In the genomic region with DNA sequence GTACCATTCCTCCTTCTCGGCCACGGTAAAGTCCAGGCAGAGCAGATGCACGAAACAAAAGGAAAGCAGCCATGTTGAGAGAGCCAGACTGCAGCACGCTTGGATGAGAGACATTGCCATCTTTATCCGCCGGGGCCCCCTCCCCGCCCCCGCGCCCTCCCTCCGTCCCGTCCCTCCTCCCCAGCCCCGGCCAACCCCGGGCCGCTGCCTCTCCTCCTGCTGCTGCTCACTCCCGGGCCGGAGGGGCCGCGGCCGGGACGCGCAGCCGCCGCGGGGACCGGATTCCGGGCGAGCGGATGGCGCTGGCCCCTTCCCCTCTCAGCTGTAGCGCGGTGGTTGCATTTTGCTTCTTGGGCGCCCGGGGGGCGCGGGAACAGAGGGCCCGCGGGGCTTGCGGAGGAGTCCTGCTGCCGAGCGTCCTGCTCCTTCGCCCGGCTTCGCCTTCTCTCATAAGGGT, we compare ENCODE assay signal across 8 cellular contexts. TPM values are rescaled to one million over a fixed set of nuclear protein-coding genes. Genes with fewer than 3 reads are reported as not detected.
DNase-seq lines count a peak whose midpoint lies in the region; ATAC-seq and TF ChIP-seq lines count a peak whose summit lies in the region.

No MANE protein-coding gene starts in this region.

- peaks cover 86% of the 10 kb centered on the region for H3K27me3 Mint-ChIP-seq in CD4-positive, alpha-beta T cell
- peaks cover 34% of the 10 kb centered on the region for H3K27me3 Mint-ChIP-seq in MCF 10A (ENCODE audit: insufficient read depth, unreplicated experiment)

- H3K36me3 ChIP-seq in HUES6 (ENCODE audit: control insufficient read depth, insufficient read depth, low read length): no peaks in the 10 kb centered on the region

- no peaks in the 10 kb centered on the region for H3K36me3 Mint-ChIP-seq in CD4-positive, alpha-beta T cell (ENCODE audit: low read depth)
- H3K36me3 Mint-ChIP-seq in MCF 10A (ENCODE audit: insufficient read depth, unreplicated experiment): no peaks in the 10 kb centered on the region

- peaks cover 13% of the 10 kb centered on the region for H3K4me1 Mint-ChIP-seq in CD4-positive, alpha-beta T cell (ENCODE audit: low read depth)
- peaks cover 5% of the 10 kb centered on the region for H3K4me1 Mint-ChIP-seq in MCF 10A (ENCODE audit: insufficient read depth, unreplicated experiment)

- H3K4me3 ChIP-seq in HUES6 (ENCODE audit: low read depth, low read length): peak overlapping the region; percentile 94

- H3K27ac Mint-ChIP-seq in CD4-positive, alpha-beta T cell: no peak overlapping the region
- H3K27ac Mint-ChIP-seq in MCF 10A (ENCODE audit: low read depth, unreplicated experiment): no peak overlapping the region

- CTCF ChIA-PET in CD4-positive, alpha-beta T cell (lab: Charles Lee): no interaction called here
- CTCF ChIA-PET in MCF 10A (lab: Yijun Ruan, JAX): interaction anchor here (0.5 to 7.5 kb wide), 27 partner anchors 10 to 675 kb away, joined by 3 to 115 read pairs (median 5); no protein-coding TSS in a partner anchor

- no peak for TF ChIP-seq CTCF in CD4-positive, alpha-beta T cell (IDR thresholded peaks at IDR 0.05)
- no peak for TF ChIP-seq CTCF in MCF 10A (IDR thresholded peaks at IDR 0.05; ENCODE audit: unreplicated experiment)

- no peaks in the 10 kb centered on the region for H3K9me3 ChIP-seq in CD4-positive, alpha-beta T cell (ENCODE audit: control insufficient read depth, low read length)
- no peaks in the 10 kb centered on the region for H3K9me3 ChIP-seq in HUES6 (ENCODE audit: control insufficient read depth, insufficient read depth, low read depth, low read length)

- H3K9ac ChIP-seq in HUES6 (ENCODE audit: low read length): peak overlapping the region; percentile 57

- BruUV-seq in MCF 10A (replicated peaks; lab: Mats Ljungman, UMichigan): no TSS peak

- no peak for ATAC-seq in CD4-positive, alpha-beta T cell (ENCODE audit: poor library complexity)
- ATAC-seq in GM19452 (IDR thresholded peaks at IDR 0.05; ENCODE audit: unreplicated experiment) (peak; percentile 28), HG02623 (IDR thresholded peaks at IDR 0.05; ENCODE audit: unreplicated experiment) (no peak)

- POLR2A ChIA-PET in CD4-positive, alpha-beta T cell (lab: Charles Lee): no interaction called here
- POLR2A ChIA-PET in MCF 10A (lab: Yijun Ruan, JAX): interaction anchor here (0.6 to 1.2 kb wide), 2 partner anchors 32 to 765 kb away, joined by 4 read pairs; no protein-coding TSS in a partner anchor

- H3K9me3 Mint-ChIP-seq in CD4-positive, alpha-beta T cell: no peaks in the 10 kb centered on the region
- no peaks in the 10 kb centered on the region for H3K9me3 Mint-ChIP-seq in MCF 10A (ENCODE audit: unreplicated experiment)

- H3K27me3 ChIP-seq in CD4-positive, alpha-beta T cell (ENCODE audit: control insufficient read depth, insufficient read depth, low read length): peaks cover 79% of the 10 kb centered on the region
- H3K27me3 ChIP-seq in HUES6 (ENCODE audit: control insufficient read depth, insufficient read depth, low read length): peaks cover 55% of the 10 kb centered on the region

- peaks cover 14% of the 10 kb centered on the region for H3K4me1 ChIP-seq in HUES6 (ENCODE audit: control insufficient read depth, insufficient read depth, low read length)

- H3K4me3 Mint-ChIP-seq in CD4-positive, alpha-beta T cell: peak overlapping the region; percentile 2
- peak overlapping the region; percentile 96 for H3K4me3 Mint-ChIP-seq in MCF 10A (ENCODE audit: unreplicated experiment)

- H3K27ac ChIP-seq in CD4-positive, alpha-beta T cell (ENCODE audit: low read depth, low read length): no peak overlapping the region
- H3K27ac ChIP-seq in HUES6 (ENCODE audit: low read depth, low read length): no peak overlapping the region

- intact Hi-C loops in CD4-positive, alpha-beta T cell (cut with DNase I, micrococcal nuclease): no loop called here
- intact Hi-C loops in MCF 10A (cut with micrococcal nuclease): loop anchor here (1.0 to 2.0 kb wide), 4 partner anchors 136 to 271 kb away; no protein-coding TSS in a partner anchor

- DNase-seq in CD4-positive, alpha-beta T cell: no peak
- no peak for DNase-seq in MCF 10A (ENCODE audit: unreplicated experiment)
- DNase-seq in iris pigment epithelial cell (ENCODE audit: low read depth): peak; percentile 16
- peak; percentile 3 for DNase-seq in stimulated activated CD4-positive, alpha-beta T cell treated with anti-CD3 and anti-CD28 coated beads, Interleukin-4, amount 100 ng/mL, for 1 hour
- DNase-seq in SHP77 treated with DMSO at 0.1 percent for 48 hours (lab: John Stamatoyannopoulos, UW): no peak

RNA-seq across cellular contexts. Expression of a gene that starts 0.6 kb away (rescaled TPM):
- not detected for total RNA-seq in CD4-positive, alpha-beta T cell
- 0.32 and 0.44 TPM in 2 replicates for total RNA-seq in MCF 10A (2022)

Comparison
In these comparisons a context has a peak if more than half of its experiments do, and no peak if none do; other contexts are left out.
1. DNase-seq: peak in iris pigment epithelial cell (single experiment) and stimulated activated CD4-positive, alpha-beta T cell treated with anti-CD3 and anti-CD28 coated beads, Interleukin-4, amount 100 ng/mL, for 1 hour (single experiment); none in CD4-positive, alpha-beta T cell (0 of 10), MCF 10A (single experiment) and SHP77 treated with DMSO at 0.1 percent for 48 hours (single experiment).